1 cellular context compared by ENCODE assay signal in the genomic region with DNA sequence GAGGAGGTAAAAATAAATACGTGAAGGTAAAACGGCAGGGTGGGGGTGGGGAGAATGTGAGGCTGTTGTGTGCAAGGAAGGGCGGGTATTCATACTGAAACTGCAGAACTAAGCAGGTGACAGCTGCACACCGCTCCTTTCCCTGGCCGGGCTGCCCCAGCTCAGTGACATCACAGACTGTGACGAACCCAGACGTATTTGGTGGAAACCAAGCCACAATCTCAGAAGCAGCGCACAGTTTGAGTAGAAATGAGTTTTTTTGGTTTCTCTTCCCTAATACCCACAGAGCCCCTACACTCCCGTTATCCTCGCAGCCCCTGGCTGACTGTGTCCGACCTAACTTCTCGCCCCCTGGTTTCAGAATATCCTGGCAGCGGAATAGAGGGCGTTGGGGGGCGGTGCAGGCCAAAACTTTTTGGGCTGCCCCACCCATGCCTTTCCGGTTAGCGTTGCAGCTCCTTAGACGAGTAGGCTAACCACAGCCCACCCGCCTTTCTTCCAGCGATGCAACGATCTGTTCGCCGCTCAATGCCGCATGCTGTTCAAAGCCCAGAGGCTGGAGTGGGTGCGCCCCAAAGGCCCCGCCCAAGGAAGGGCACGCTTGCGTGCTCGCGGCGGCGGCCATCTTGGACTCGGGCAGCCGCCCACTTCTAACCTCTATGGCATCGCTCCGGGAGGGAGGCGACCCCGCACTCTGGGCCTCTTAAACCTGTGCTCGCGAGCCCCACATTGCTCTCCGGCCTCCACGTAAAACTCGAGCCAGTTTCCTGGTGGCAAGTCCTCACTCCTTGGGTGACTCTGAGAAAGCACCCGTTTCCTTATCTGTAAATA.
TF ChIP-seq lines count a peak whose summit lies in the region.

No MANE protein-coding gene starts in this region.

TF ChIP-seq in HepG2, 621 proteins besides CTCF, POLR2A, EP300 and RAD21 (continued from another document and continues in another):
- TF ChIP-seq, protein P1, sequence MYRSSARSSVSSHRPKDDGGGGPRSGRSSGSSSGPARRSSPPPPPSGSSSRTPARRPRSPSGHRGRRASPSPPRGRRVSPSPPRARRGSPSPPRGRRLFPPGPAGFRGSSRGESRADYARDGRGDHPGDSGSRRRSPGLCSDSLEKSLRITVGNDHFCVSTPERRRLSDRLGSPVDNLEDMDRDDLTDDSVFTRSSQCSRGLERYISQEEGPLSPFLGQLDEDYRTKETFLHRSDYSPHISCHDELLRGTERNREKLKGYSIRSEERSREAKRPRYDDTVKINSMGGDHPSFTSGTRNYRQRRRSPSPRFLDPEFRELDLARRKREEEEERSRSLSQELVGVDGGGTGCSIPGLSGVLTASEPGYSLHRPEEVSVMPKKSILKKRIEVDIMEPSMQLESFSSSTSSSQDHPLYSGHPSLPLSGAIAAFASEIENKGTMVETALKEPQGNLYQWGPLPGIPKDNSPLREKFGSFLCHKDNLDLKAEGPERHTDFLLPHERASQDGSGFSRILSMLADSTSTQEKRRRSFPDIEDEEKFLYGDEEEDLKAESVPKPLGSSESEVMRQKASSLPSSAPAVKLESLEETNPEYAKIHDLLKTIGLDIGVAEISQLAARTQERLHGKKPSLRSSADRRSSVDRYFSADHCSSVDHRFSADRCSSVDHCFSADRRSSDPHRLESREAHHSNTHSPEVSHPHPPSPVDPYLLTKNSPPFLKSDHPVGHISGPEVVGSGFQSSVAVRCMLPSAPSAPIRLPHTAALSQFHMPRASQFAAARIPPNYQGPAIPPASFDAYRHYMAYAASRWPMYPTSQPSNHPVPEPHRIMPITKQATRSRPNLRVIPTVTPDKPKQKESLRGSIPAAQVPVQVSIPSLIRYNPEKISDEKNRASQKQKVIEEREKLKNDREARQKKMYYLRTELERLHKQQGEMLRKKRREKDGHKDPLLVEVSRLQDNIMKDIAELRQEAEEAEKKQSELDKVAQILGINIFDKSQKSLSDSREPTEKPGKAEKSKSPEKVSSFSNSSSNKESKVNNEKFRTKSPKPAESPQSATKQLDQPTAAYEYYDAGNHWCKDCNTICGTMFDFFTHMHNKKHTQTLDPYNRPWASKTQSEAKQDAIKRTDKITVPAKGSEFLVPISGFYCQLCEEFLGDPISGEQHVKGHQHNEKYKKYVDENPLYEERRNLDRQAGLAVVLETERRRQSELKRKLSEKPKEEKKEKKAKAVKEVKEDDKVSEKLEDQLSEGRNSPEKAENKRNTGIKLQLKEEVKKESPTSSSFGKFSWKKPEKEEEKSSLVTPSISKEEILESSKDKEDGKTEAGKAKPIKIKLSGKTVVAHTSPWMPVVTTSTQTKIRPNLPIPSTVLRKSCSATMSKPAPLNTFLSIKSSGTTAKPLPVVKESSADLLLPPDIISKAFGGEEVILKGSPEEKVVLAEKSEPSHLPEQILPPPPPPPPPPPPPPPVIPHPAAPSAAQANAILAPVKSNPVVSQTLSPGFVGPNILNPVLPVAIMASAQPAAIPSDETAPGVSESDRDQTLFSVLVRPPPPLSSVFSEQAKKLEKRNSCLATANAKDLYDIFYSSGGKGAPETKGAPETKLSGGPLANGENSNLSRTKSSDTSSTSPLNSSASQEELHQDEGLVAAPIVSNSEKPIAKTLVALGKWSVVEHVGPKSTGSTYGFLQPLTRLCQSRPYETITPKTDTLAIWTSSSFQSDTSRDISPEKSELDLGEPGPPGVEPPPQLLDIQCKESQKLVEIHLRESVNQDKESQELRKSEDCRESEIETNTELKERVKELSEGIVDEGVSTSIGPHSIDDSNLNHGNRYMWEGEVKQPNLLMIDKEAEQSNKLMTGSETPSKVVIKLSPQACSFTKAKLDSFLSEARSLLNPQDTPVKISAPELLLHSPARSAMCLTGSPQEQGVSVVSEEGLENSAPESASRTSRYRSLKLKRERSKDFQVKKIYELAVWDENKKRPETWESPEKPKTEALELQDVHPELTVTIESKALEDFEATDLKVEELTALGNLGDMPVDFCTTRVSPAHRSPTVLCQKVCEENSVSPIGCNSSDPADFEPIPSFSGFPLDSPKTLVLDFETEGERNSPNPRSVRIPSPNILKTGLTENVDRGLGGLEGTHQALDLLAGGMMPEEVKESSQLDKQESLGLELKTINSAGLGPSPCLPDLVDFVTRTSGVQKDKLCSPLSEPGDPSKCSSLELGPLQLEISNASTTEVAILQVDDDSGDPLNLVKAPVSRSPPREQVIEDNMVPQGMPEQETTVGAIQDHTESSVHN (CRISPR knock-in tag; IDR thresholded peaks at IDR 0.05), result no peak
- TF ChIP-seq ZNF264 (CRISPR knock-in tag; IDR thresholded peaks at IDR 0.05), result 0 out of 2 replicates have a peak, but pooled peaks have one; percentile 54
- no peak for TF ChIP-seq ZBTB3 (CRISPR knock-in tag; IDR thresholded peaks at IDR 0.05; ENCODE audit: borderline replicate concordance, low read depth)
- TF ChIP-seq ZNF605 (CRISPR knock-in tag; IDR thresholded peaks at IDR 0.05), result no peak
- TF ChIP-seq, protein P2, sequence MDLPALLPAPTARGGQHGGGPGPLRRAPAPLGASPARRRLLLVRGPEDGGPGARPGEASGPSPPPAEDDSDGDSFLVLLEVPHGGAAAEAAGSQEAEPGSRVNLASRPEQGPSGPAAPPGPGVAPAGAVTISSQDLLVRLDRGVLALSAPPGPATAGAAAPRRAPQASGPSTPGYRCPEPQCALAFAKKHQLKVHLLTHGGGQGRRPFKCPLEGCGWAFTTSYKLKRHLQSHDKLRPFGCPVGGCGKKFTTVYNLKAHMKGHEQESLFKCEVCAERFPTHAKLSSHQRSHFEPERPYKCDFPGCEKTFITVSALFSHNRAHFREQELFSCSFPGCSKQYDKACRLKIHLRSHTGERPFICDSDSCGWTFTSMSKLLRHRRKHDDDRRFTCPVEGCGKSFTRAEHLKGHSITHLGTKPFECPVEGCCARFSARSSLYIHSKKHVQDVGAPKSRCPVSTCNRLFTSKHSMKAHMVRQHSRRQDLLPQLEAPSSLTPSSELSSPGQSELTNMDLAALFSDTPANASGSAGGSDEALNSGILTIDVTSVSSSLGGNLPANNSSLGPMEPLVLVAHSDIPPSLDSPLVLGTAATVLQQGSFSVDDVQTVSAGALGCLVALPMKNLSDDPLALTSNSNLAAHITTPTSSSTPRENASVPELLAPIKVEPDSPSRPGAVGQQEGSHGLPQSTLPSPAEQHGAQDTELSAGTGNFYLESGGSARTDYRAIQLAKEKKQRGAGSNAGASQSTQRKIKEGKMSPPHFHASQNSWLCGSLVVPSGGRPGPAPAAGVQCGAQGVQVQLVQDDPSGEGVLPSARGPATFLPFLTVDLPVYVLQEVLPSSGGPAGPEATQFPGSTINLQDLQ (CRISPR knock-in tag; IDR thresholded peaks at IDR 0.05), result no peak
- TF ChIP-seq ZNF816 (CRISPR knock-in tag; IDR thresholded peaks at IDR 0.05; ENCODE audit: borderline replicate concordance), result 0 out of 2 replicates have a peak, but pooled peaks have one; percentile 40
- no peak for TF ChIP-seq LCORL (IDR thresholded peaks at IDR 0.05)
- peak; percentile 74; the same call in 1 of the 2 replicates for TF ChIP-seq LCORL (CRISPR knock-in tag; IDR thresholded peaks at IDR 0.05)
- TF ChIP-seq ZNF431 (CRISPR knock-in tag; IDR thresholded peaks at IDR 0.05; ENCODE audit: borderline replicate concordance, low read depth), result no peak; the same call in 1 of the 2 replicates
- TF ChIP-seq RARA (CRISPR knock-in tag; IDR thresholded peaks at IDR 0.05), result no peak; the same call in 1 of the 2 replicates
- no peak for TF ChIP-seq GABPA (IDR thresholded peaks at IDR 0.05; ENCODE audit: low read depth, low read length)
- peak; percentile 53 for TF ChIP-seq GABPA (CRISPR knock-in tag; IDR thresholded peaks at IDR 0.05; ENCODE audit: low read depth)
- TF ChIP-seq, protein P3, sequence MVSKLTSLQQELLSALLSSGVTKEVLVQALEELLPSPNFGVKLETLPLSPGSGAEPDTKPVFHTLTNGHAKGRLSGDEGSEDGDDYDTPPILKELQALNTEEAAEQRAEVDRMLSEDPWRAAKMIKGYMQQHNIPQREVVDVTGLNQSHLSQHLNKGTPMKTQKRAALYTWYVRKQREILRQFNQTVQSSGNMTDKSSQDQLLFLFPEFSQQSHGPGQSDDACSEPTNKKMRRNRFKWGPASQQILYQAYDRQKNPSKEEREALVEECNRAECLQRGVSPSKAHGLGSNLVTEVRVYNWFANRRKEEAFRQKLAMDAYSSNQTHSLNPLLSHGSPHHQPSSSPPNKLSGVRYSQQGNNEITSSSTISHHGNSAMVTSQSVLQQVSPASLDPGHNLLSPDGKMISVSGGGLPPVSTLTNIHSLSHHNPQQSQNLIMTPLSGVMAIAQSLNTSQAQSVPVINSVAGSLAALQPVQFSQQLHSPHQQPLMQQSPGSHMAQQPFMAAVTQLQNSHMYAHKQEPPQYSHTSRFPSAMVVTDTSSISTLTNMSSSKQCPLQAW (CRISPR knock-in tag; IDR thresholded peaks at IDR 0.05), result peak; percentile 82
- TF ChIP-seq, protein P4, sequence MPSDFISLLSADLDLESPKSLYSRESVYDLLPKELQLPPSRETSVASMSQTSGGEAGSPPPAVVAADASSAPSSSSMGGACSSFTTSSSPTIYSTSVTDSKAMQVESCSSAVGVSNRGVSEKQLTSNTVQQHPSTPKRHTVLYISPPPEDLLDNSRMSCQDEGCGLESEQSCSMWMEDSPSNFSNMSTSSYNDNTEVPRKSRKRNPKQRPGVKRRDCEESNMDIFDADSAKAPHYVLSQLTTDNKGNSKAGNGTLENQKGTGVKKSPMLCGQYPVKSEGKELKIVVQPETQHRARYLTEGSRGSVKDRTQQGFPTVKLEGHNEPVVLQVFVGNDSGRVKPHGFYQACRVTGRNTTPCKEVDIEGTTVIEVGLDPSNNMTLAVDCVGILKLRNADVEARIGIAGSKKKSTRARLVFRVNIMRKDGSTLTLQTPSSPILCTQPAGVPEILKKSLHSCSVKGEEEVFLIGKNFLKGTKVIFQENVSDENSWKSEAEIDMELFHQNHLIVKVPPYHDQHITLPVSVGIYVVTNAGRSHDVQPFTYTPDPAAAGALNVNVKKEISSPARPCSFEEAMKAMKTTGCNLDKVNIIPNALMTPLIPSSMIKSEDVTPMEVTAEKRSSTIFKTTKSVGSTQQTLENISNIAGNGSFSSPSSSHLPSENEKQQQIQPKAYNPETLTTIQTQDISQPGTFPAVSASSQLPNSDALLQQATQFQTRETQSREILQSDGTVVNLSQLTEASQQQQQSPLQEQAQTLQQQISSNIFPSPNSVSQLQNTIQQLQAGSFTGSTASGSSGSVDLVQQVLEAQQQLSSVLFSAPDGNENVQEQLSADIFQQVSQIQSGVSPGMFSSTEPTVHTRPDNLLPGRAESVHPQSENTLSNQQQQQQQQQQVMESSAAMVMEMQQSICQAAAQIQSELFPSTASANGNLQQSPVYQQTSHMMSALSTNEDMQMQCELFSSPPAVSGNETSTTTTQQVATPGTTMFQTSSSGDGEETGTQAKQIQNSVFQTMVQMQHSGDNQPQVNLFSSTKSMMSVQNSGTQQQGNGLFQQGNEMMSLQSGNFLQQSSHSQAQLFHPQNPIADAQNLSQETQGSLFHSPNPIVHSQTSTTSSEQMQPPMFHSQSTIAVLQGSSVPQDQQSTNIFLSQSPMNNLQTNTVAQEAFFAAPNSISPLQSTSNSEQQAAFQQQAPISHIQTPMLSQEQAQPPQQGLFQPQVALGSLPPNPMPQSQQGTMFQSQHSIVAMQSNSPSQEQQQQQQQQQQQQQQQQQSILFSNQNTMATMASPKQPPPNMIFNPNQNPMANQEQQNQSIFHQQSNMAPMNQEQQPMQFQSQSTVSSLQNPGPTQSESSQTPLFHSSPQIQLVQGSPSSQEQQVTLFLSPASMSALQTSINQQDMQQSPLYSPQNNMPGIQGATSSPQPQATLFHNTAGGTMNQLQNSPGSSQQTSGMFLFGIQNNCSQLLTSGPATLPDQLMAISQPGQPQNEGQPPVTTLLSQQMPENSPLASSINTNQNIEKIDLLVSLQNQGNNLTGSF (CRISPR knock-in tag; IDR thresholded peaks at IDR 0.05), result no peak
- peak; percentile 69; the same call in 1 of the 2 replicates for TF ChIP-seq SMAD1 (CRISPR knock-in tag; IDR thresholded peaks at IDR 0.05; ENCODE audit: borderline replicate concordance, low read depth)
- no peak for TF ChIP-seq TMF1 (CRISPR knock-in tag; IDR thresholded peaks at IDR 0.05; ENCODE audit: low read depth)
- TF ChIP-seq, protein P5, sequence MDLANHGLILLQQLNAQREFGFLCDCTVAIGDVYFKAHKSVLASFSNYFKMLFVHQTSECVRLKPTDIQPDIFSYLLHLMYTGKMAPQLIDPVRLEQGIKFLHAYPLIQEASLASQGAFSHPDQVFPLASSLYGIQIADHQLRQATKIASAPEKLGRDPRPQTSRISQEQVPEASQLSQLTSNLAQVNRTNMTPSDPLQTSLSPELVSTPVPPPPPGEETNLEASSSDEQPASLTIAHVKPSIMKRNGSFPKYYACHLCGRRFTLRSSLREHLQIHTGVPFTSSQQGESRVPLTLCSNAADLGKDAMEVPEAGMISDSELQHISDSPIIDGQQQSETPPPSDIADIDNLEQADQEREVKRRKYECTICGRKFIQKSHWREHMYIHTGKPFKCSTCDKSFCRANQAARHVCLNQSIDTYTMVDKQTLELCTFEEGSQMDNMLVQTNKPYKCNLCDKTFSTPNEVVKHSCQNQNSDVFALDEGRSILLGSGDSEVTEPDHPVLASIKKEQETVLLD (CRISPR knock-in tag; IDR thresholded peaks at IDR 0.05; ENCODE audit: low read depth), result no peak
- no peak for TF ChIP-seq TCF7L2 (IDR thresholded peaks at IDR 0.05; ENCODE audit: low read depth, low read length)
- TF ChIP-seq PCBP2 (optimal IDR thresholded peaks at IDR 0.05; ENCODE audit: low read depth, low read length, poor library complexity, severe bottlenecking), result no peak
- TF ChIP-seq MAFK (conservative IDR thresholded peaks at IDR 0.05 in 1 of 2, IDR thresholded peaks at IDR 0.05 in 1 of 2; ENCODE audit: low read length in 2 of 2), result no peak
- TF ChIP-seq NR2F6 (IDR thresholded peaks at IDR 0.05), result no peak
- peak; percentile 24; the same call in 1 of the 2 replicates for TF ChIP-seq NR2F6 (CRISPR knock-in tag; IDR thresholded peaks at IDR 0.05)
- peak; percentile 50; the same call in 1 of the 2 replicates for TF ChIP-seq RXRA (CRISPR knock-in tag; IDR thresholded peaks at IDR 0.05)
- peak; percentile 68; the same call in 1 of the 2 replicates for TF ChIP-seq RXRB (CRISPR knock-in tag; IDR thresholded peaks at IDR 0.05; ENCODE audit: borderline replicate concordance)
- no peak for TF ChIP-seq TBX2 (CRISPR knock-in tag; IDR thresholded peaks at IDR 0.05; ENCODE audit: borderline replicate concordance)
- TF ChIP-seq ZSCAN21 (CRISPR knock-in tag; IDR thresholded peaks at IDR 0.05; ENCODE audit: borderline replicate concordance), result no peak
- TF ChIP-seq, protein P6, sequence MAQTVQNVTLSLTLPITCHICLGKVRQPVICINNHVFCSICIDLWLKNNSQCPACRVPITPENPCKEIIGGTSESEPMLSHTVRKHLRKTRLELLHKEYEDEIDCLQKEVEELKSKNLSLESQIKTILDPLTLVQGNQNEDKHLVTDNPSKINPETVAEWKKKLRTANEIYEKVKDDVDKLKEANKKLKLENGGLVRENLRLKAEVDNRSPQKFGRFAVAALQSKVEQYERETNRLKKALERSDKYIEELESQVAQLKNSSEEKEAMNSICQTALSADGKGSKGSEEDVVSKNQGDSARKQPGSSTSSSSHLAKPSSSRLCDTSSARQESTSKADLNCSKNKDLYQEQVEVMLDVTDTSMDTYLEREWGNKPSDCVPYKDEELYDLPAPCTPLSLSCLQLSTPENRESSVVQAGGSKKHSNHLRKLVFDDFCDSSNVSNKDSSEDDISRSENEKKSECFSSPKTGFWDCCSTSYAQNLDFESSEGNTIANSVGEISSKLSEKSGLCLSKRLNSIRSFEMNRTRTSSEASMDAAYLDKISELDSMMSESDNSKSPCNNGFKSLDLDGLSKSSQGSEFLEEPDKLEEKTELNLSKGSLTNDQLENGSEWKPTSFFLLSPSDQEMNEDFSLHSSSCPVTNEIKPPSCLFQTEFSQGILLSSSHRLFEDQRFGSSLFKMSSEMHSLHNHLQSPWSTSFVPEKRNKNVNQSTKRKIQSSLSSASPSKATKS (CRISPR knock-in tag; IDR thresholded peaks at IDR 0.05), result no peak
- peak; percentile 71; the same call in 1 of the 2 replicates for TF ChIP-seq KDM3A (CRISPR knock-in tag; IDR thresholded peaks at IDR 0.05; ENCODE audit: low read depth)
- no peak for TF ChIP-seq NR2F2 (IDR thresholded peaks at IDR 0.05; ENCODE audit: borderline replicate concordance, low read depth)
- TF ChIP-seq ZNF7 (CRISPR knock-in tag; IDR thresholded peaks at IDR 0.05), result no peak
- TF ChIP-seq ZNF607 (CRISPR knock-in tag; IDR thresholded peaks at IDR 0.05; ENCODE audit: borderline replicate concordance), result peak; percentile 63; the same call in 1 of the 2 replicates
- 0 out of 2 replicates have a peak, but pooled peaks have one; percentile 44 for TF ChIP-seq ZFP36L1 (CRISPR knock-in tag; IDR thresholded peaks at IDR 0.05)
